In genomic region chr4:169252339-169253086, GRCh38 we compare ENCODE assay signal across 14 cellular contexts. TPM values are rescaled to one million over a fixed set of nuclear protein-coding genes. Genes with fewer than 3 reads are reported as not detected.
DNase-seq lines count a peak whose midpoint lies in the region; ATAC-seq lines count a peak whose summit lies in the region.
"Had no signal": no experiment of that assay in that cellular context is flagged by ENCODE, and none has a peak within 500 bp of the region (broad histone marks: within the 10 kb centered on the region; RNA-seq: fewer than 3 reads in every experiment).

No MANE protein-coding gene starts in this region.

- H3K9me3 ChIP-seq in adipocyte (ENCODE audit: control insufficient read depth, low read length) = no peaks in the 10 kb centered on the region

- H3K4me3 ChIP-seq in adipocyte (ENCODE audit: low read length) = peak overlapping the region; percentile 16

- no peaks in the 10 kb centered on the region for H3K36me3 ChIP-seq in adipocyte (ENCODE audit: control insufficient read depth, insufficient read depth, low read length, severe bottlenecking)

- ATAC-seq in GM19025 (IDR thresholded peaks at IDR 0.05; ENCODE audit: low read depth, unreplicated experiment) (peak; percentile 65), HG03139 (IDR thresholded peaks at IDR 0.05; ENCODE audit: unreplicated experiment) (peak; percentile 89), HG02884 (IDR thresholded peaks at IDR 0.05; ENCODE audit: unreplicated experiment) (no peak)
- no peak for ATAC-seq in natural killer cell treated with Interleukin-12 subunit alpha and Interleukin-12 subunit beta and Interleukin-15 and Interleukin-18, amount 100 ng/mL, for 72 hours

- peaks cover 69% of the 10 kb centered on the region for H3K4me1 ChIP-seq in adipocyte (ENCODE audit: control insufficient read depth, insufficient read depth, low read length)

- H3K4me1 Mint-ChIP-seq in natural killer cell treated with Interleukin-12 subunit alpha and Interleukin-12 subunit beta and Interleukin-15 and Interleukin-18, amount 100 ng/mL, for 72 hours (ENCODE audit: low read depth in 2 of 2) = no peaks in the 10 kb centered on the region

- H3K27ac Mint-ChIP-seq in natural killer cell treated with Interleukin-12 subunit alpha and Interleukin-12 subunit beta and Interleukin-15 and Interleukin-18, amount 100 ng/mL, for 72 hours = no peak overlapping the region
- H3K27ac Mint-ChIP-seq: activated naive CD4-positive, alpha-beta T cell treated with anti-CD3 and anti-CD28 coated beads for 36 hours; T-helper 2 cell treated with Interferon-gamma antibody and Interleukin-4, amounts not matched to agents 5 μg/mL and 100 μg/mL, for 36 hours had no signal

- no peak overlapping the region for H3K9ac ChIP-seq in adipocyte (ENCODE audit: low read length)

- H3K27me3 Mint-ChIP-seq in natural killer cell treated with Interleukin-12 subunit alpha and Interleukin-12 subunit beta and Interleukin-15 and Interleukin-18, amount 100 ng/mL, for 72 hours = peaks cover 9 to 10% of the 10 kb centered on the region in 2 donors

- H3K9me3 Mint-ChIP-seq in natural killer cell treated with Interleukin-12 subunit alpha and Interleukin-12 subunit beta and Interleukin-15 and Interleukin-18, amount 100 ng/mL, for 72 hours = no peaks in the 10 kb centered on the region
- H3K9me3 Mint-ChIP-seq: activated naive CD4-positive, alpha-beta T cell treated with anti-CD3 and anti-CD28 coated beads for 36 hours; T-helper 2 cell treated with Interferon-gamma antibody and Interleukin-4, amounts not matched to agents 5 μg/mL and 100 μg/mL, for 36 hours had no signal

- H3K27me3 ChIP-seq in adipocyte (replicated peaks; ENCODE audit: control insufficient read depth, insufficient read depth, low read length) = no peaks in the 10 kb centered on the region

- DNase-seq in adipocyte (ENCODE audit: low read depth) = no peak
- DNase-seq in mucosa of gallbladder (ENCODE audit: low spot score) = peak; percentile 44
- DNase-seq in GM19238 (ENCODE audit: insufficient read length, low spot score) = no peak
- no peak for DNase-seq in RPMI8226
- DNase-seq in natural killer cell treated with Interleukin-12 subunit alpha and Interleukin-12 subunit beta and Interleukin-15 and Interleukin-18, amount 100 ng/mL, for 72 hours (ENCODE audit: low spot score) = no peak
- DNase-seq: activated naive CD4-positive, alpha-beta T cell treated with anti-CD3 and anti-CD28 coated beads for 36 hours; EL; foreskin fibroblast; H7; stimulated activated CD8-positive, alpha-beta memory T cell treated with anti-CD3 and anti-CD28 coated beads, Interleukin-4, amount 100 ng/mL, for 48 hours had no signal

- no peak overlapping the region for H3K4me3 Mint-ChIP-seq in natural killer cell treated with Interleukin-12 subunit alpha and Interleukin-12 subunit beta and Interleukin-15 and Interleukin-18, amount 100 ng/mL, for 72 hours
- H3K4me3 Mint-ChIP-seq: activated naive CD4-positive, alpha-beta T cell treated with anti-CD3 and anti-CD28 coated beads for 36 hours; T-helper 2 cell treated with Interferon-gamma antibody and Interleukin-4, amounts not matched to agents 5 μg/mL and 100 μg/mL, for 36 hours had no signal

- H3K36me3 Mint-ChIP-seq in natural killer cell treated with Interleukin-12 subunit alpha and Interleukin-12 subunit beta and Interleukin-15 and Interleukin-18, amount 100 ng/mL, for 72 hours = no peaks in the 10 kb centered on the region

RNA-seq across cellular contexts. Expression of gene SH3RF1, which starts 18.2 kb away (rescaled TPM):
- total RNA-seq in mucosa of gallbladder = 46.0 TPM
- total RNA-seq in natural killer cell treated with Interleukin-12 subunit alpha and Interleukin-12 subunit beta and Interleukin-15 and Interleukin-18, amount 100 ng/mL, for 72 hours = 1 to 10 TPM in 1 of 2 donors, under 1 TPM in 1; 0.64 to 1.3 TPM

Comparison
In these comparisons a context has a peak if more than half of its experiments do, and no peak if none do; other contexts are left out.
1. ATAC-seq: peak in GM19025 (single experiment) and HG03139 (single experiment); none in natural killer cell treated with Interleukin-12 subunit alpha and Interleukin-12 subunit beta and Interleukin-15 and Interleukin-18, amount 100 ng/mL, for 72 hours (0 of 2) and HG02884 (single experiment).
2. RNA of gene SH3RF1, which starts 18.2 kb away (total RNA-seq): 46.0 TPM in mucosa of gallbladder (single experiment); 0.64 to 1.3 TPM in natural killer cell treated with Interleukin-12 subunit alpha and Interleukin-12 subunit beta and Interleukin-15 and Interleukin-18, amount 100 ng/mL, for 72 hours; every median in the first group is over 10 times any median in the second.